In the genomic region with DNA sequence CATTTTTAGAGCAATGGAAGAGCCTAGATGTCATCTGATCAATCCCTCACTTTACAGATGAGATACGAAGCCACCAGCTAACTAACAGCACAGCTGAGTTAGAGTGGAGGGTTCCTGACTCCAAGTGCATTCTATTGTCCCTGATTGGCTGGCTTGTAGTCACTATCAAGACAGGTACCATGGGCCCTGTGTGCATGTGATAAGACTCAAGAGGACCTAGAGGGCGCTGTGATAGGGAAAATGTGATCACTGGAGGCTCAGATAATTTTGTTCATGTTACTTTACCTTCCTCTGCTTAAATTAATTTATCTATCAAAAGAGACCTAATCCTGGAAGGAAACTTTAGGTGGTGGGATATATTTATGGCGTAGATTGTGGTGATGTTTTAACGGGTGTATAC, we compare ENCODE assay signal across 11 cellular contexts. TPM values are rescaled to one million over a fixed set of nuclear protein-coding genes. Genes with fewer than 3 reads are reported as not detected.
DNase-seq lines count a peak whose midpoint lies in the region; FAIRE-seq and TF ChIP-seq lines count a peak whose summit lies in the region.
"Had no signal": no experiment of that assay in that cellular context is flagged by ENCODE, and none has a peak within 500 bp of the region (broad histone marks: within the 10 kb centered on the region; RNA-seq: fewer than 3 reads in every experiment).

No MANE protein-coding gene starts in this region.

- H3K27me3 ChIP-seq in Karpas-422 (ENCODE audit: low read length) (0 out of 2 replicates have a peak, but pooled peaks cover 2% of the 10 kb centered on the region), brain microvascular endothelial cell (replicated peaks) (no peaks in the 10 kb centered on the region), osteoblast (ENCODE audit: insufficient read depth, low read length) (no peaks in the 10 kb centered on the region)
- H3K27me3 ChIP-seq: body of pancreas had no signal

- no peaks in the 10 kb centered on the region for H3K9me2 ChIP-seq in Karpas-422 (replicated peaks; ENCODE audit: insufficient read depth, low read length)

- no peaks in the 10 kb centered on the region for H3K4me1 ChIP-seq in Karpas-422 (ENCODE audit: low read length)
- H3K4me1 ChIP-seq in osteoblast (ENCODE audit: insufficient read depth, low read length): peaks cover 9% of the 10 kb centered on the region
- H3K4me1 ChIP-seq: body of pancreas had no signal

- H3K27ac ChIP-seq in Karpas-422 (ENCODE audit: low read length): no peak overlapping the region
- H3K27ac ChIP-seq in brain microvascular endothelial cell: no peak overlapping the region
- H3K27ac ChIP-seq in osteoblast (ENCODE audit: low read depth, low read length): no peak overlapping the region
- H3K27ac ChIP-seq: body of pancreas had no signal

- no peaks in the 10 kb centered on the region for H3K9me3 ChIP-seq in Karpas-422 (ENCODE audit: low read length)
- H3K9me3 ChIP-seq in osteoblast (ENCODE audit: low read depth, low read length): no peaks in the 10 kb centered on the region
- H3K9me3 ChIP-seq: body of pancreas had no signal

- TF ChIP-seq CTCF in brain microvascular endothelial cell (IDR thresholded peaks at IDR 0.05; ENCODE audit: low read depth, low read length, missing control alignments) (peak; percentile 51), osteoblast (IDR thresholded peaks at IDR 0.05; ENCODE audit: extremely low read depth, low read depth, low read length) (peak; percentile 30)

- H2AFZ ChIP-seq in Karpas-422 (ENCODE audit: low read length): no peak overlapping the region
- no peak overlapping the region for H2AFZ ChIP-seq in osteoblast (ENCODE audit: low read length)

- H3K4me3 ChIP-seq in Karpas-422 (ENCODE audit: low read length): no peak overlapping the region
- H3K4me3 ChIP-seq in brain microvascular endothelial cell (ENCODE audit: low read depth, low read length): no peak overlapping the region
- H3K4me3 ChIP-seq in osteoblast (ENCODE audit: insufficient read depth, low read length): no peak overlapping the region
- H3K4me3 ChIP-seq: body of pancreas had no signal

- H3K4me2 ChIP-seq in Karpas-422 (ENCODE audit: low read depth, low read length, poor library complexity, severe bottlenecking) (no peak overlapping the region), osteoblast (ENCODE audit: insufficient read depth, low read length) (no peak overlapping the region)

- no peak overlapping the region for H3K9ac ChIP-seq in Karpas-422 (ENCODE audit: low read length)

- no peaks in the 10 kb centered on the region for H4K20me1 ChIP-seq in Karpas-422 (ENCODE audit: insufficient read depth, low read depth, low read length)
- H4K20me1 ChIP-seq in osteoblast (ENCODE audit: insufficient read depth, low read length): no peaks in the 10 kb centered on the region

- no peaks in the 10 kb centered on the region for H3K79me2 ChIP-seq in Karpas-422 (ENCODE audit: low read length)
- H3K79me2 ChIP-seq in osteoblast (ENCODE audit: insufficient read depth, low read length): no peaks in the 10 kb centered on the region

- peak; percentile 54 for DNase-seq in NCI-H82 (lab: John Stamatoyannopoulos, UW)
- DNase-seq in NCI-H82 treated with DMSO at 0.1 percent for 48 hours (lab: John Stamatoyannopoulos, UW; ENCODE audit: unreplicated experiment): no peak
- DNase-seq in Karpas-422: peak; percentile 84
- DNase-seq in brain microvascular endothelial cell: no peak
- no peak for DNase-seq in osteoblast (ENCODE audit: insufficient read length, low spot score, missing footprints)
- DNase-seq in NCI-H2029 treated with DMSO at 0.1 percent for 48 hours (lab: John Stamatoyannopoulos, UW): no peak
- DNase-seq in GM12891 (ENCODE audit: insufficient read length, low spot score): no peak
- DNase-seq in activated CD4-positive, CD25-positive, alpha-beta regulatory T cell (lab: John Stamatoyannopoulos, UW): no peak
- DNase-seq: C1 segment of cervical spinal cord, naive B cell had no signal

- no peak for FAIRE-seq in GM12891 (lab: Jason Lieb, UNC)

- in situ Hi-C loops in brain microvascular endothelial cell (cut with HindIII; ENCODE audit: low pct_ligation_motif_present, low sequenced_read_pairs): no loop called here

- H3K36me3 ChIP-seq in Karpas-422 (ENCODE audit: insufficient read depth, low read length) (no peaks in the 10 kb centered on the region), brain microvascular endothelial cell (replicated peaks) (no peaks in the 10 kb centered on the region), osteoblast (ENCODE audit: insufficient read depth, low read length) (no peaks in the 10 kb centered on the region)

- TF ChIP-seq POLR2A in GM12891 (IDR thresholded peaks at IDR 0.05; ENCODE audit: low read depth, low read length): no peak

TF ChIP-seq in GM12891, 5 proteins besides CTCF, POLR2A, EP300 and RAD21:
- no peak for TF ChIP-seq SPI1 (IDR thresholded peaks at IDR 0.05; ENCODE audit: low read depth, low read length)
- no peak for TF ChIP-seq POLR2AphosphoS5 (IDR thresholded peaks at IDR 0.05; ENCODE audit: low read depth, low read length)
- TF ChIP-seq TAF1 (IDR thresholded peaks at IDR 0.05; ENCODE audit: low read depth, low read length): no peak
- no peak for TF ChIP-seq POU2F2 (IDR thresholded peaks at IDR 0.05; ENCODE audit: low read depth, low read length)
- no peak for TF ChIP-seq PAX5 (IDR thresholded peaks at IDR 0.05; ENCODE audit: insufficient read depth, low read length, severe bottlenecking)
TF ChIP-seq in GM12891: peak in this region for 0.

RNA-seq across cellular contexts. Expression of gene SNAPC3, which starts 19.5 kb away (rescaled TPM):
- total RNA-seq in Karpas-422 (2014; rRNA removed; shearing (Covaris generic); ENCODE audit: low replicate concordance): 53.4 and 63.0 TPM in 2 replicates
- 30.4 TPM in 2 replicates for total RNA-seq in osteoblast
- 16.6 TPM for polyA plus RNA-seq in GM12891 (2012; ENCODE audit: low read depth, missing spikeins)

Comparison
In these comparisons a context has a peak if more than half of its experiments do, and no peak if none do; other contexts are left out.
1. DNase-seq: peak in NCI-H82 (single experiment) and Karpas-422 (single experiment); none in NCI-H82 treated with DMSO at 0.1 percent for 48 hours (single experiment), brain microvascular endothelial cell (single experiment), osteoblast (single experiment), NCI-H2029 treated with DMSO at 0.1 percent for 48 hours (single experiment), GM12891 (single experiment) and activated CD4-positive, CD25-positive, alpha-beta regulatory T cell (0 of 4).